30 cellular contexts compared by ENCODE assay signal in the genomic region with DNA sequence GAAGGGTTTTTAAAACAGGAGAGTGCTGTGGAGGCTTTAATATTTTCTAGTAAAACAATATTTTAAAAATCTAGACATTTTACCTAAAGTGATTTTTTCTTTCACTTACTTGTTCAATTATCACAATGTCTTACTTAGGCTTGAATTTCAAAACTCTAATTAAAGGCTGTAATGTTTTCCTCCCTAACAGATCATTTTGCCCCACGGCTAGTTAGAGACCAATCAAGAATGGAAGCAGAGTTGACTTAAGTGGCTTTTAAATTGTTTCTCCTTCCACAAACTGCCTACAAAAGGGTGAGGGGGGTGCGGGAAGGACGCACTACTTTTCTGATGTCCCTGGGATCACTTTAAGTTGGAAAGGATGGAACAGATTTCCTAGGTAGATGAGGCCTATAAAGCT.
"Had no signal": no experiment of that assay in that cellular context is flagged by ENCODE, and none has a peak within 500 bp of the region (broad histone marks: within the 10 kb centered on the region; RNA-seq: fewer than 3 reads in every experiment).

No MANE protein-coding gene starts in this region.

- H3K36me3 ChIP-seq: adrenal gland, breast epithelium, cardiac muscle cell, colonic mucosa, esophagus squamous epithelium, WERI-Rb-1 had no signal

- H3K27ac Mint-ChIP-seq: activated B cell treated with CpG ODN at 0.5 μM for 24 hours; activated CD8-positive, alpha-beta T cell treated with anti-CD3 and anti-CD28 coated beads for 36 hours; activated naive CD4-positive, alpha-beta T cell treated with anti-CD3 and anti-CD28 coated beads for 36 hours; activated naive CD4-positive, alpha-beta T cell treated with anti-CD3 and anti-CD28 coated beads, Interleukin-2, amount 50 U/mL, for 24 hours; activated naive CD8-positive, alpha-beta T cell treated with anti-CD3 and anti-CD28 coated beads for 36 hours; activated naive CD8-positive, alpha-beta T cell treated with anti-CD3 and anti-CD28 coated beads, Interleukin-2, amount 50 U/mL, for 24 hours; activated T-helper 17 cell treated with anti-CD3 and anti-CD28 coated beads, Interleukin-2, amount 50 U/mL, for 72 hours; T-helper 2 cell treated with Interferon-gamma antibody and Interleukin-4, amounts not matched to agents 5 μg/mL and 100 μg/mL, for 36 hours had no signal

- H3K4me3 ChIP-seq: adrenal gland, breast epithelium, cardiac muscle cell, colonic mucosa, esophagus squamous epithelium had no signal

- H3K27me3 ChIP-seq: adrenal gland, breast epithelium, cardiac muscle cell, colonic mucosa, esophagus squamous epithelium had no signal

- H3K4me1 ChIP-seq: breast epithelium, colonic mucosa had no signal

- H3K4me1 Mint-ChIP-seq: activated naive CD8-positive, alpha-beta T cell treated with anti-CD3 and anti-CD28 coated beads, Interleukin-2, amount 50 U/mL, for 24 hours had no signal

- H3K9me3 ChIP-seq: adrenal gland, breast epithelium, colonic mucosa, esophagus squamous epithelium had no signal

- DNase-seq: activated B cell treated with CpG ODN at 0.5 μM for 24 hours; activated CD4-positive, alpha-beta T cell treated with anti-CD3 and anti-CD28 coated beads for 48 hours; activated CD4-positive, alpha-beta T cell treated with anti-CD3 and anti-CD28 coated beads, Interleukin-2, amount 50 U/mL, for 1 hour; activated CD4-positive, alpha-beta T cell treated with anti-CD3 and anti-CD28 coated beads, Interleukin-2, amount 50 U/mL, for 48 hours; activated CD8-positive, alpha-beta memory T cell treated with anti-CD3 and anti-CD28 coated beads for 24 hours; activated CD8-positive, alpha-beta T cell treated with anti-CD3 and anti-CD28 coated beads for 36 hours; activated effector memory CD4-positive, alpha-beta T cell treated with anti-CD3 and anti-CD28 coated beads, Interleukin-2, amount 50 U/mL, for 16 hours; activated naive CD4-positive, alpha-beta T cell treated with anti-CD3 and anti-CD28 coated beads for 36 hours; activated naive CD8-positive, alpha-beta T cell treated with anti-CD3 and anti-CD28 coated beads for 36 hours; activated naive CD8-positive, alpha-beta T cell treated with anti-CD3 and anti-CD28 coated beads, Interleukin-2, amount 50 U/mL, for 24 hours; activated T-cell treated with anti-CD3 and anti-CD28 coated beads, Interleukin-2, amount 50 U/mL, for 4 hours; adrenal gland; aorta; central memory CD4-positive, alpha-beta T cell; cerebellar nuclear complex; colonic mucosa; effector CD8-positive, alpha-beta T cell; esophagus squamous epithelium; foreskin fibroblast; head of caudate nucleus; hippocampal formation; T1000; WERI-Rb-1 had no signal

- H3K4me3 Mint-ChIP-seq: activated B cell treated with CpG ODN at 0.5 μM for 24 hours; activated CD8-positive, alpha-beta T cell treated with anti-CD3 and anti-CD28 coated beads for 36 hours; activated naive CD4-positive, alpha-beta T cell treated with anti-CD3 and anti-CD28 coated beads for 36 hours; activated naive CD4-positive, alpha-beta T cell treated with anti-CD3 and anti-CD28 coated beads, Interleukin-2, amount 50 U/mL, for 24 hours; activated naive CD8-positive, alpha-beta T cell treated with anti-CD3 and anti-CD28 coated beads for 36 hours; activated naive CD8-positive, alpha-beta T cell treated with anti-CD3 and anti-CD28 coated beads, Interleukin-2, amount 50 U/mL, for 24 hours; activated T-cell treated with anti-CD3 and anti-CD28 coated beads, Interleukin-2, amount 50 U/mL, for 4 hours; activated T-helper 17 cell treated with anti-CD3 and anti-CD28 coated beads, Interleukin-2, amount 50 U/mL, for 72 hours; brain; T-helper 2 cell treated with Interferon-gamma antibody and Interleukin-4, amounts not matched to agents 5 μg/mL and 100 μg/mL, for 36 hours had no signal

- H3K27me3 Mint-ChIP-seq: activated B cell treated with CpG ODN at 0.5 μM for 24 hours; activated CD8-positive, alpha-beta T cell treated with anti-CD3 and anti-CD28 coated beads for 36 hours; activated naive CD4-positive, alpha-beta T cell treated with anti-CD3 and anti-CD28 coated beads, Interleukin-2, amount 50 U/mL, for 24 hours; activated naive CD8-positive, alpha-beta T cell treated with anti-CD3 and anti-CD28 coated beads for 36 hours; activated T-helper 17 cell treated with anti-CD3 and anti-CD28 coated beads, Interleukin-2, amount 50 U/mL, for 72 hours; brain had no signal

- H3K27ac ChIP-seq: adrenal gland, breast epithelium, cardiac muscle cell, colonic mucosa, epithelial cell of prostate, esophagus squamous epithelium, WERI-Rb-1 had no signal

- H3K36me3 Mint-ChIP-seq: activated naive CD4-positive, alpha-beta T cell treated with anti-CD3 and anti-CD28 coated beads, Interleukin-2, amount 50 U/mL, for 24 hours; activated naive CD8-positive, alpha-beta T cell treated with anti-CD3 and anti-CD28 coated beads for 36 hours; brain had no signal

- H3K9me3 Mint-ChIP-seq: activated B cell treated with CpG ODN at 0.5 μM for 24 hours; activated CD8-positive, alpha-beta T cell treated with anti-CD3 and anti-CD28 coated beads for 36 hours; activated naive CD4-positive, alpha-beta T cell treated with anti-CD3 and anti-CD28 coated beads for 36 hours; activated naive CD4-positive, alpha-beta T cell treated with anti-CD3 and anti-CD28 coated beads, Interleukin-2, amount 50 U/mL, for 24 hours; activated naive CD8-positive, alpha-beta T cell treated with anti-CD3 and anti-CD28 coated beads for 36 hours; activated naive CD8-positive, alpha-beta T cell treated with anti-CD3 and anti-CD28 coated beads, Interleukin-2, amount 50 U/mL, for 24 hours; activated T-cell treated with anti-CD3 and anti-CD28 coated beads, Interleukin-2, amount 50 U/mL, for 4 hours; activated T-helper 17 cell treated with anti-CD3 and anti-CD28 coated beads, Interleukin-2, amount 50 U/mL, for 72 hours; brain; T-helper 2 cell treated with Interferon-gamma antibody and Interleukin-4, amounts not matched to agents 5 μg/mL and 100 μg/mL, for 36 hours had no signal
